1 cellular context compared by ENCODE assay signal in genomic region chr4:94406668-94407437, GRCh38.
TF ChIP-seq lines count a peak whose summit lies in the region.

No MANE protein-coding gene starts in this region.

TF ChIP-seq in K562, 482 proteins besides CTCF, POLR2A, EP300 and RAD21 (continued from another document):
- TF ChIP-seq HMBOX1 (IDR thresholded peaks at IDR 0.05) = peak; percentile 93
- TF ChIP-seq C11orf30 (IDR thresholded peaks at IDR 0.05; ENCODE audit: low read depth) = 0 out of 2 replicates have a peak, but pooled peaks have one; percentile 5
- 0 out of 2 replicates have a peak, but pooled peaks have one; percentile 27 for TF ChIP-seq NBN (IDR thresholded peaks at IDR 0.05; ENCODE audit: low read depth)
- peak; percentile 58; the same call in 1 of the 2 replicates for TF ChIP-seq BHLHE40 (IDR thresholded peaks at IDR 0.05; ENCODE audit: low read length)
- TF ChIP-seq MEF2A (IDR thresholded peaks at IDR 0.05; ENCODE audit: control insufficient read depth, low read depth, low read length) = peak; percentile 97
- 0 out of 2 replicates have a peak, but pooled peaks have one; percentile 37 for TF ChIP-seq MTA2 (IDR thresholded peaks at IDR 0.05; ENCODE audit: low read depth)
- TF ChIP-seq RREB1 (CRISPR knock-in tag; IDR thresholded peaks at IDR 0.05) = no peak
- 0 out of 2 replicates have a peak, but pooled peaks have one; percentile 61 for TF ChIP-seq MBD1 (CRISPR knock-in tag; IDR thresholded peaks at IDR 0.05)
- TF ChIP-seq CBFA2T3 (IDR thresholded peaks at IDR 0.05) = peak; percentile 82
- TF ChIP-seq DPF2 (IDR thresholded peaks at IDR 0.05) = peak; percentile 68
- TF ChIP-seq ZNF3 (CRISPR knock-in tag; IDR thresholded peaks at IDR 0.05) = no peak
- 0 out of 2 replicates have a peak, but pooled peaks have one; percentile 39 for TF ChIP-seq NCOA1 (IDR thresholded peaks at IDR 0.05; ENCODE audit: low read depth)
- TF ChIP-seq MECOM (CRISPR knock-in tag; IDR thresholded peaks at IDR 0.05) = peak; percentile 27; the same call in 1 of the 2 replicates
- no peak for TF ChIP-seq TAF7 (tag; IDR thresholded peaks at IDR 0.05)
- peak; percentile 38; the same call in 1 of the 2 replicates for TF ChIP-seq ZNF316 (IDR thresholded peaks at IDR 0.05)
- peak; percentile 62 for TF ChIP-seq ARID2 (IDR thresholded peaks at IDR 0.05)
- no peak for TF ChIP-seq PKNOX1 (IDR thresholded peaks at IDR 0.05)
- TF ChIP-seq MAZ (CRISPR knock-in tag; conservative IDR thresholded peaks at IDR 0.05 in 1 of 2, IDR thresholded peaks at IDR 0.05 in 1 of 2) = peak in 1 of 2 experiments; percentile 33; a peak in 1 of 4 replicates
- no peak for TF ChIP-seq FOXA3 (CRISPR knock-in tag; conservative IDR thresholded peaks at IDR 0.05 in 1 of 2, IDR thresholded peaks at IDR 0.05 in 1 of 2)
- TF ChIP-seq YY1 (IDR thresholded peaks at IDR 0.05; ENCODE audit: borderline replicate concordance in 1 of 3, control insufficient read depth in 1 of 3, extremely low read depth in 1 of 3, insufficient read depth in 3 of 3, insufficient read length in 1 of 3, insufficient replicate concordance in 2 of 3, low read depth in 1 of 3, low read length in 2 of 3) = peak in 1 of 3 experiments; percentile 12
- peak; percentile 81 for TF ChIP-seq TCF3 (CRISPR knock-in tag; IDR thresholded peaks at IDR 0.05)
- TF ChIP-seq MEF2D (tag; conservative IDR thresholded peaks at IDR 0.05; ENCODE audit: low read depth) = 0 out of 2 replicates have a peak, but pooled peaks have one; percentile 58
- 0 out of 2 replicates have a peak, but pooled peaks have one; percentile 33 for TF ChIP-seq FOXM1 (IDR thresholded peaks at IDR 0.05; ENCODE audit: low read depth)
- no peak for TF ChIP-seq FOXM1 (CRISPR knock-in tag; IDR thresholded peaks at IDR 0.05; ENCODE audit: low read depth)
- TF ChIP-seq PPARD (CRISPR knock-in tag; IDR thresholded peaks at IDR 0.05) = no peak
- peak; percentile 55 for TF ChIP-seq SMARCA4 (IDR thresholded peaks at IDR 0.05)
- peak; percentile 62 for TF ChIP-seq STAT5A (IDR thresholded peaks at IDR 0.05; ENCODE audit: borderline replicate concordance, low read length)
- TF ChIP-seq NCOR1 (IDR thresholded peaks at IDR 0.05) = peak; percentile 41
- TF ChIP-seq HDGF (IDR thresholded peaks at IDR 0.05) = no peak
- TF ChIP-seq TEAD4 (IDR thresholded peaks at IDR 0.05; ENCODE audit: low read length) = peak; percentile 64
- TF ChIP-seq TEAD4 (CRISPR knock-in tag; IDR thresholded peaks at IDR 0.05; ENCODE audit: borderline replicate concordance) = no peak
- 0 out of 2 replicates have a peak, but pooled peaks have one; percentile 9 for TF ChIP-seq MAFG (tag; conservative IDR thresholded peaks at IDR 0.05)
- TF ChIP-seq CC2D1A (IDR thresholded peaks at IDR 0.05) = 0 out of 2 replicates have a peak, but pooled peaks have one; percentile 49
